8 cellular contexts compared by ENCODE assay signal in genomic region chr3:188052229-188052965, GRCh38.
DNase-seq lines count a peak whose midpoint lies in the region; ATAC-seq and TF ChIP-seq lines count a peak whose summit lies in the region.

No MANE protein-coding gene starts in this region.

- no peaks in the 10 kb centered on the region for H3K9me3 ChIP-seq in CD4-positive, CD25-positive, alpha-beta regulatory T cell (ENCODE audit: control insufficient read depth in 2 of 2, low read length in 2 of 2)
- no peaks in the 10 kb centered on the region for H3K9me3 ChIP-seq in heart left ventricle
- no peaks in the 10 kb centered on the region for H3K9me3 ChIP-seq in osteoblast (ENCODE audit: low read depth, low read length)

- intact Hi-C loops in heart left ventricle (cut with DNase I), result loop anchor here in 9 of 10 donors (1.0 to 10.0 kb wide), 12 partner anchors 100 to 905 kb away; partner anchors contain the start of genes BCL6 (in 2 of the 9) and LPP (in 2 of the 9)

- H3K36me3 ChIP-seq in CD4-positive, CD25-positive, alpha-beta regulatory T cell (ENCODE audit: control insufficient read depth, insufficient read depth, low read length), result no peaks in the 10 kb centered on the region
- H3K36me3 ChIP-seq in heart left ventricle (no peaks in the 10 kb centered on the region), osteoblast (ENCODE audit: insufficient read depth, low read length) (no peaks in the 10 kb centered on the region)

- H2AFZ ChIP-seq in osteoblast (ENCODE audit: low read length), result peak overlapping the region; percentile 55

- CTCF ChIA-PET in WTC11 (lab: Charles Lee), result interaction anchor here (0.9 to 4.9 kb wide), 7 partner anchors 10 to 313 kb away, joined by 3 to 39 read pairs (median 5); partner anchors contain the start of gene BCL6

- TF ChIP-seq CTCF in WTC11 (IDR thresholded peaks at IDR 0.05) (no peak), heart left ventricle (IDR thresholded peaks at IDR 0.05) (peak in 11 of 12 donors; percentile 19 to 82 (median 59)), osteoblast (IDR thresholded peaks at IDR 0.05; ENCODE audit: extremely low read depth, low read depth, low read length) (peak; percentile 55)

- no peaks in the 10 kb centered on the region for H3K79me2 ChIP-seq in osteoblast (ENCODE audit: insufficient read depth, low read length)

- 28 to 46% (median 41%) methylated on average over 15 of the region's 15 CpGs for WGBS in heart left ventricle, 4 donors

- H3K27me3 Mint-ChIP-seq in CD4-positive, CD25-positive, alpha-beta regulatory T cell, result no peaks in the 10 kb centered on the region
- H3K27me3 Mint-ChIP-seq in WTC11 (ENCODE audit: low read depth), result peaks cover 12% of the 10 kb centered on the region
- peaks cover 3% of the 10 kb centered on the region for H3K27me3 Mint-ChIP-seq in activated naive CD8-positive, alpha-beta T cell treated with anti-CD3 and anti-CD28 coated beads, Interleukin-2, amount 50 U/mL, for 24 hours

- H3K4me3 Mint-ChIP-seq in CD4-positive, CD25-positive, alpha-beta regulatory T cell, result peak overlapping the region in 1 of 4 donors; percentile 1
- H3K4me3 Mint-ChIP-seq in WTC11, result no peak overlapping the region
- no peak overlapping the region for H3K4me3 Mint-ChIP-seq in activated naive CD8-positive, alpha-beta T cell treated with anti-CD3 and anti-CD28 coated beads, Interleukin-2, amount 50 U/mL, for 24 hours

- peaks cover 9% of the 10 kb centered on the region for H3K4me1 ChIP-seq in CD4-positive, CD25-positive, alpha-beta regulatory T cell (ENCODE audit: control insufficient read depth, insufficient read depth, low read length, poor library complexity, severe bottlenecking)
- H3K4me1 ChIP-seq in heart left ventricle (peaks cover 0 to 29% (median 15%) of the 10 kb centered on the region in 12 donors), osteoblast (ENCODE audit: insufficient read depth, low read length) (peaks cover 7% of the 10 kb centered on the region)

- POLR2A ChIA-PET in WTC11 (lab: Charles Lee), result interaction anchor here (1.1 to 1.6 kb wide), 5 partner anchors 13 to 311 kb away, joined by 3 to 11 read pairs (median 4); partner anchors contain the start of genes BCL6 and LPP

- H3K4me2 ChIP-seq in osteoblast (ENCODE audit: insufficient read depth, low read length), result peak overlapping the region; percentile 50

- H3K27ac ChIP-seq in CD4-positive, CD25-positive, alpha-beta regulatory T cell (ENCODE audit: insufficient read depth, low read length, poor library complexity, severe bottlenecking), result no peak overlapping the region
- H3K27ac ChIP-seq in heart left ventricle (peak overlapping the region; percentile 49 to 92 (median 79)), osteoblast (ENCODE audit: low read depth, low read length) (peak overlapping the region; percentile 50)

- no peak overlapping the region for H3K4me3 ChIP-seq in CD4-positive, CD25-positive, alpha-beta regulatory T cell (ENCODE audit: low read depth, low read length)
- H3K4me3 ChIP-seq in heart left ventricle (peak overlapping the region in 6 of 12 donors; percentile 12 to 37 (median 24)), osteoblast (ENCODE audit: insufficient read depth, low read length) (no peak overlapping the region)

- H3K4me1 Mint-ChIP-seq in CD4-positive, CD25-positive, alpha-beta regulatory T cell, result peaks cover 5 to 32% (median 12%) of the 10 kb centered on the region in 4 donors
- H3K4me1 Mint-ChIP-seq in WTC11, result peaks cover 20% of the 10 kb centered on the region
- H3K4me1 Mint-ChIP-seq in activated naive CD8-positive, alpha-beta T cell treated with anti-CD3 and anti-CD28 coated beads, Interleukin-2, amount 50 U/mL, for 24 hours, result peaks cover 12% of the 10 kb centered on the region

- no peaks in the 10 kb centered on the region for H4K20me1 ChIP-seq in osteoblast (ENCODE audit: insufficient read depth, low read length)

- TF ChIP-seq POLR2A in heart left ventricle (IDR thresholded peaks at IDR 0.05), result peak in 1 of 2 donors; percentile 24

- no peaks in the 10 kb centered on the region for H3K36me3 Mint-ChIP-seq in CD4-positive, CD25-positive, alpha-beta regulatory T cell
- H3K36me3 Mint-ChIP-seq in WTC11, result no peaks in the 10 kb centered on the region
- no peaks in the 10 kb centered on the region for H3K36me3 Mint-ChIP-seq in activated naive CD8-positive, alpha-beta T cell treated with anti-CD3 and anti-CD28 coated beads, Interleukin-2, amount 50 U/mL, for 24 hours (ENCODE audit: low read depth)

- no peaks in the 10 kb centered on the region for H3K9me3 Mint-ChIP-seq in CD4-positive, CD25-positive, alpha-beta regulatory T cell
- no peaks in the 10 kb centered on the region for H3K9me3 Mint-ChIP-seq in WTC11
- no peaks in the 10 kb centered on the region for H3K9me3 Mint-ChIP-seq in activated naive CD8-positive, alpha-beta T cell treated with anti-CD3 and anti-CD28 coated beads, Interleukin-2, amount 50 U/mL, for 24 hours

- ATAC-seq in CD4-positive, CD25-positive, alpha-beta regulatory T cell (ENCODE audit: low read depth in 2 of 2), result no peak
- ATAC-seq in WTC11 (peak; percentile 85), heart left ventricle (peak; percentile 97 to 98 (median 98)), HG02763 (IDR thresholded peaks at IDR 0.05; ENCODE audit: unreplicated experiment) (no peak), GM21737 (IDR thresholded peaks at IDR 0.05; ENCODE audit: unreplicated experiment) (no peak), GM19035 (IDR thresholded peaks at IDR 0.05; ENCODE audit: unreplicated experiment) (no peak)
- ATAC-seq in activated naive CD8-positive, alpha-beta T cell treated with anti-CD3 and anti-CD28 coated beads, Interleukin-2, amount 50 U/mL, for 24 hours, result no peak

- no peaks in the 10 kb centered on the region for H3K27me3 ChIP-seq in CD4-positive, CD25-positive, alpha-beta regulatory T cell (ENCODE audit: control insufficient read depth, insufficient read depth, low read length)
- H3K27me3 ChIP-seq in heart left ventricle, result peaks cover 0 to 3% (median 0%) of the 10 kb centered on the region in 9 donors
- no peaks in the 10 kb centered on the region for H3K27me3 ChIP-seq in osteoblast (ENCODE audit: insufficient read depth, low read length)

- no peak for DNase-seq in CD4-positive, CD25-positive, alpha-beta regulatory T cell
- DNase-seq in WTC11 (ENCODE audit: low spot score), result peak; percentile 63
- DNase-seq in heart left ventricle, result peak; percentile 84 to 92 (median 89)
- peak; percentile 86 for DNase-seq in osteoblast (ENCODE audit: insufficient read length, low spot score, missing footprints)
- DNase-seq in activated naive CD8-positive, alpha-beta T cell treated with anti-CD3 and anti-CD28 coated beads, Interleukin-2, amount 50 U/mL, for 24 hours, result no peak

- H3K27ac Mint-ChIP-seq in CD4-positive, CD25-positive, alpha-beta regulatory T cell, result peak overlapping the region in 2 of 3 donors; percentile 16 to 76
- H3K27ac Mint-ChIP-seq in WTC11, result peak overlapping the region; percentile 72
- H3K27ac Mint-ChIP-seq in activated naive CD8-positive, alpha-beta T cell treated with anti-CD3 and anti-CD28 coated beads, Interleukin-2, amount 50 U/mL, for 24 hours, result no peak overlapping the region

TF ChIP-seq in WTC11, 78 proteins besides CTCF, POLR2A, EP300 and RAD21 (continues in another document):
- no peak for TF ChIP-seq SMAD3 (CRISPR knock-in tag; IDR thresholded peaks at IDR 0.05; ENCODE audit: borderline replicate concordance)
- TF ChIP-seq FOXP1 (CRISPR knock-in tag; IDR thresholded peaks at IDR 0.05; ENCODE audit: borderline replicate concordance), result peak; percentile 59; the same call in 1 of the 2 replicates
- no peak for TF ChIP-seq ZNF317 (CRISPR knock-in tag; IDR thresholded peaks at IDR 0.05; ENCODE audit: borderline replicate concordance, low read depth)
- no peak for TF ChIP-seq FOXP4 (CRISPR knock-in tag; IDR thresholded peaks at IDR 0.05)
- no peak for TF ChIP-seq ZNF416 (CRISPR knock-in tag; IDR thresholded peaks at IDR 0.05)
- no peak for TF ChIP-seq GTF2I (CRISPR knock-in tag; conservative IDR thresholded peaks at IDR 0.05)
- TF ChIP-seq GABPB1 (CRISPR knock-in tag; IDR thresholded peaks at IDR 0.05), result peak; percentile 52; the same call in 1 of the 2 replicates
- TF ChIP-seq NFE2L1 (CRISPR knock-in tag; IDR thresholded peaks at IDR 0.05), result no peak
- no peak for TF ChIP-seq ZNF671 (CRISPR knock-in tag; IDR thresholded peaks at IDR 0.05)
- TF ChIP-seq NR3C1 (CRISPR knock-in tag; conservative IDR thresholded peaks at IDR 0.05; ENCODE audit: low read depth), result no peak
- no peak for TF ChIP-seq ATF2 (CRISPR knock-in tag; IDR thresholded peaks at IDR 0.05; ENCODE audit: borderline replicate concordance, low read depth)

Comparison
In these comparisons a context has a peak if more than half of its experiments do, and no peak if none do; other contexts are left out.
1. ATAC-seq: peak in WTC11 (single experiment) and heart left ventricle (4 of 4); none in CD4-positive, CD25-positive, alpha-beta regulatory T cell (0 of 2), activated naive CD8-positive, alpha-beta T cell treated with anti-CD3 and anti-CD28 coated beads, Interleukin-2, amount 50 U/mL, for 24 hours (single experiment), HG02763 (single experiment), GM21737 (single experiment) and GM19035 (single experiment).
2. DNase-seq: peak in WTC11 (single experiment), heart left ventricle (5 of 5) and osteoblast (single experiment); none in CD4-positive, CD25-positive, alpha-beta regulatory T cell (0 of 3) and activated naive CD8-positive, alpha-beta T cell treated with anti-CD3 and anti-CD28 coated beads, Interleukin-2, amount 50 U/mL, for 24 hours (single experiment).